35 cellular contexts compared by ENCODE assay signal in genomic region chrX:155213731-155214130, GRCh38. TPM values are rescaled to one million over a fixed set of nuclear protein-coding genes. Genes with fewer than 3 reads are reported as not detected.
DNase-seq lines count a peak whose midpoint lies in the region; ATAC-seq, FAIRE-seq and TF ChIP-seq lines count a peak whose summit lies in the region.
"Had no signal": no experiment of that assay in that cellular context is flagged by ENCODE, and none has a peak within 500 bp of the region (broad histone marks: within the 10 kb centered on the region; RNA-seq: fewer than 3 reads in every experiment).

No MANE protein-coding gene starts in this region.

- in situ Hi-C loops in K562 (cut with MboI) = no loop called here
- in situ Hi-C loops in mammary epithelial cell (cut with MboI; ENCODE audit: low sequenced_read_pairs in 2 of 2) = no loop called here

- H3K9me3 Mint-ChIP-seq in astrocyte (ENCODE audit: unreplicated experiment) = no peaks in the 10 kb centered on the region
- H3K9me3 Mint-ChIP-seq: CD4-positive, alpha-beta memory T cell; CD4-positive, alpha-beta T cell; CD8-positive, alpha-beta memory T cell; CD8-positive, alpha-beta T cell had no signal

- H3K36me3 ChIP-seq in HEK293 (ENCODE audit: control insufficient read depth in 2 of 2, insufficient read depth in 1 of 2, low read length in 2 of 2) (no peaks in the 10 kb centered on the region), astrocyte (ENCODE audit: insufficient read depth, low read length) (no peaks in the 10 kb centered on the region), K562 (ENCODE audit: control insufficient read depth, insufficient read depth, low read length) (no peaks in the 10 kb centered on the region), mammary epithelial cell (ENCODE audit: insufficient read depth, low read length) (no peaks in the 10 kb centered on the region)
- H3K36me3 ChIP-seq: BE2C; BLaER1; BLaER1 treated with 17β-estradiol and CSF1 and Interleukin-3, amounts not matched to agents 10 nM and 100 nM had no signal

- H3K4me1 ChIP-seq in HEK293 (ENCODE audit: control insufficient read depth, insufficient read depth, low read length) (0 out of 2 replicates have a peak, but pooled peaks cover 3% of the 10 kb centered on the region), astrocyte (ENCODE audit: insufficient read depth, low read length) (peaks cover 5% of the 10 kb centered on the region), K562 (replicated peaks in 1 of 2; ENCODE audit: control insufficient read depth in 2 of 2, insufficient read depth in 2 of 2, low read length in 2 of 2) (peaks cover 3 to 19% of the 10 kb centered on the region in 2 experiments; a peak in 3 of 5 replicates), mammary epithelial cell (ENCODE audit: insufficient read depth, low read length) (peaks cover 3% of the 10 kb centered on the region)
- H3K4me1 ChIP-seq: BE2C, Caco-2 had no signal

- peaks cover 22% of the 10 kb centered on the region for H3K79me2 ChIP-seq in astrocyte (ENCODE audit: insufficient read depth, low read length)
- H3K79me2 ChIP-seq in K562 (ENCODE audit: control insufficient read depth, insufficient read depth, low read length) = peaks cover 25% of the 10 kb centered on the region
- H3K79me2 ChIP-seq in mammary epithelial cell (ENCODE audit: insufficient read depth, low read length) = peaks cover 24% of the 10 kb centered on the region

- no TSS peak for BruUV-seq in K562 (replicated peaks; lab: Mats Ljungman, UMichigan)
- BruUV-seq in mammary epithelial cell (replicated peaks; lab: Mats Ljungman, UMichigan) = no TSS peak

- no peak for TF ChIP-seq RAD21 in K562 (CRISPR knock-in tag; conservative IDR thresholded peaks at IDR 0.05 in 1 of 2, IDR thresholded peaks at IDR 0.05 in 1 of 2)

- H3K9me3 ChIP-seq in HEK293 (ENCODE audit: control insufficient read depth, insufficient read depth, low read depth, low read length) (no peaks in the 10 kb centered on the region), astrocyte (ENCODE audit: insufficient read depth, low read depth, low read length) (no peaks in the 10 kb centered on the region), K562 (replicated peaks; ENCODE audit: control insufficient read depth, insufficient read depth, low read depth, low read length) (no peaks in the 10 kb centered on the region), mammary epithelial cell (replicated peaks; ENCODE audit: insufficient read depth, low read length) (no peaks in the 10 kb centered on the region)
- H3K9me3 ChIP-seq: A549; BE2C; BLaER1; BLaER1 treated with 17β-estradiol and CSF1 and Interleukin-3, amounts not matched to agents 10 nM and 100 nM; Caco-2 had no signal

- intact Hi-C loops in K562 (cut with micrococcal nuclease) = no loop called here
- intact Hi-C loops in mammary epithelial cell (cut with micrococcal nuclease) = no loop called here

- FAIRE-seq in astrocyte (lab: Jason Lieb, UNC) (peak; percentile 32), K562 (lab: Jason Lieb, UNC) (no peak)
- FAIRE-seq: A204.1, A549, D721Med had no signal

- no peak overlapping the region for H3K4me3 Mint-ChIP-seq in astrocyte (ENCODE audit: unreplicated experiment)
- H3K4me3 Mint-ChIP-seq: B cell; CD14-positive monocyte; CD4-positive, alpha-beta memory T cell; CD4-positive, alpha-beta T cell; CD4-positive, CD25-positive, alpha-beta regulatory T cell; CD8-positive, alpha-beta memory T cell; CD8-positive, alpha-beta T cell had no signal

- TF ChIP-seq EP300 in K562 (IDR thresholded peaks at IDR 0.05; ENCODE audit: low read length) = no peak

- no peaks in the 10 kb centered on the region for H3K27me3 Mint-ChIP-seq in astrocyte (ENCODE audit: low read depth, unreplicated experiment)
- H3K27me3 Mint-ChIP-seq: CD4-positive, alpha-beta memory T cell; CD4-positive, alpha-beta T cell; CD4-positive, CD25-positive, alpha-beta regulatory T cell had no signal

- H3K9me1 ChIP-seq in K562 (ENCODE audit: control insufficient read depth, insufficient read depth, low read length) = no peaks in the 10 kb centered on the region

- H2AFZ ChIP-seq in astrocyte (ENCODE audit: low read depth, low read length) (no peak overlapping the region), K562 (ENCODE audit: low read depth, low read length) (no peak overlapping the region), mammary epithelial cell (ENCODE audit: low read depth, low read length) (no peak overlapping the region)

- POLR2A ChIA-PET in HEK293 (lab: Yijun Ruan, JAX) (no interaction called here), K562 (lab: Yijun Ruan, JAX) (no interaction called here)

- no peak overlapping the region for H3K9ac ChIP-seq in astrocyte (ENCODE audit: low read length)
- no peak overlapping the region for H3K9ac ChIP-seq in K562 (ENCODE audit: insufficient read depth in 1 of 2, low read depth in 2 of 2, low read length in 2 of 2)
- H3K9ac ChIP-seq in mammary epithelial cell (ENCODE audit: insufficient read depth, low read length) = no peak overlapping the region
- H3K9ac ChIP-seq: BLaER1; BLaER1 treated with 17β-estradiol and CSF1 and Interleukin-3, amounts not matched to agents 10 nM and 100 nM had no signal

- H3K4me2 ChIP-seq in astrocyte (ENCODE audit: low read length) (no peak overlapping the region), K562 (ENCODE audit: insufficient read depth, low read length) (no peak overlapping the region), mammary epithelial cell (ENCODE audit: insufficient read depth, low read depth, low read length) (no peak overlapping the region)
- H3K4me2 ChIP-seq: A549 had no signal

- no peak for ATAC-seq in K562
- no peak for ATAC-seq in HG02970 (IDR thresholded peaks at IDR 0.05; ENCODE audit: low FRiP score, unreplicated experiment)
- ATAC-seq: A549; CD8-positive, alpha-beta T cell had no signal

- no peak for TF ChIP-seq POLR2A in K562 (conservative IDR thresholded peaks at IDR 0.05)

- H3K27ac ChIP-seq in HEK293 (ENCODE audit: extremely low read depth, low read depth, low read length) (no peak overlapping the region), astrocyte (ENCODE audit: low read depth, low read length) (no peak overlapping the region), K562 (ENCODE audit: extremely low read depth, low read depth, low read length) (no peak overlapping the region), mammary epithelial cell (ENCODE audit: insufficient read depth, low read depth, low read length) (no peak overlapping the region)
- H3K27ac ChIP-seq: 22Rv1; A549; BLaER1; BLaER1 treated with 17β-estradiol and CSF1 and Interleukin-3, amounts not matched to agents 10 nM and 100 nM; C4-2B had no signal

- H4K20me1 ChIP-seq in astrocyte (ENCODE audit: insufficient read depth, low read length) (peaks cover 13% of the 10 kb centered on the region), K562 (replicated peaks; ENCODE audit: control insufficient read depth, insufficient read depth, low read length) (peaks cover 5% of the 10 kb centered on the region), mammary epithelial cell (ENCODE audit: insufficient read depth, low read length) (no peaks in the 10 kb centered on the region)

- dilution Hi-C loops in mammary epithelial cell (cut with HindIII; ENCODE audit: low sequenced_read_pairs) = no loop called here

- no peak overlapping the region for H3K4me3 ChIP-seq in HEK293 (ENCODE audit: low read depth, low read length)
- no peak overlapping the region for H3K4me3 ChIP-seq in astrocyte (ENCODE audit: insufficient read depth, low read depth, low read length)
- no peak overlapping the region for H3K4me3 ChIP-seq in K562
- no peak overlapping the region for H3K4me3 ChIP-seq in mammary epithelial cell (replicated peaks in 1 of 3; ENCODE audit: insufficient read depth in 1 of 3, low read depth in 2 of 3, low read length in 3 of 3)
- H3K4me3 ChIP-seq: A549; BLaER1; BLaER1 treated with 17β-estradiol and CSF1 and Interleukin-3, amounts not matched to agents 10 nM and 100 nM had no signal

- no peak overlapping the region for H3K27ac Mint-ChIP-seq in astrocyte (ENCODE audit: unreplicated experiment)
- H3K27ac Mint-ChIP-seq: B cell; CD14-positive monocyte; CD4-positive, alpha-beta memory T cell; CD4-positive, alpha-beta T cell; CD4-positive, CD25-positive, alpha-beta regulatory T cell; CD8-positive, alpha-beta memory T cell; CD8-positive, alpha-beta T cell had no signal

- no peaks in the 10 kb centered on the region for H3K36me3 Mint-ChIP-seq in astrocyte (ENCODE audit: low read depth, unreplicated experiment)
- H3K36me3 Mint-ChIP-seq: CD14-positive monocyte; CD4-positive, CD25-positive, alpha-beta regulatory T cell had no signal

- DNase-seq in astrocyte (ENCODE audit: low read depth) (no peak), K562 (ENCODE audit: extremely low read depth in 1 of 4, low spot score in 3 of 4) (no peak), mammary epithelial cell (no peak), NCI-H774 (lab: John Stamatoyannopoulos, UW) (no peak)
- DNase-seq: 8988T; ACHN; AML-193; BE2C; C1 segment of cervical spinal cord; Caco-2; Calu3; CD4-positive, alpha-beta memory T cell; CD4-positive, alpha-beta T cell; CD4-positive, CD25-positive, alpha-beta regulatory T cell; CD8-positive, alpha-beta memory T cell; CD8-positive, alpha-beta T cell; COR-L47; DMS 273 treated with DMSO at 0.1 percent for 48 hours; DMS153; DMS53; DMS79; DMS79 treated with DMSO at 0.1 percent for 48 hours; DND-41; EL had no signal

- H3K27me3 ChIP-seq in astrocyte (ENCODE audit: insufficient read depth, low read length) = no peaks in the 10 kb centered on the region
- H3K27me3 ChIP-seq in K562 (ENCODE audit: control insufficient read depth in 2 of 2, insufficient read depth in 2 of 2, low read length in 2 of 2) = no peaks in the 10 kb centered on the region
- no peaks in the 10 kb centered on the region for H3K27me3 ChIP-seq in mammary epithelial cell (ENCODE audit: insufficient read depth, low read length)
- H3K27me3 ChIP-seq: BE2C had no signal

- CTCF ChIA-PET in HEK293 (lab: Yijun Ruan, JAX) = no interaction called here
- CTCF ChIA-PET in K562 (lab: Yijun Ruan, JAX; ENCODE audit: low intra/inter-chr PET ratio) = no interaction called here
- CTCF ChIA-PET in mammary epithelial cell (lab: Charles Lee; ENCODE audit: low non-redundant PET) = no interaction called here

- TF ChIP-seq CTCF in HEK293 (tag by site-specific recombination; IDR thresholded peaks at IDR 0.05) (no peak), astrocyte (IDR thresholded peaks at IDR 0.05; ENCODE audit: insufficient read depth, low read depth, low read length) (no peak), K562 (IDR thresholded peaks at IDR 0.05 in 2 of 3, conservative IDR thresholded peaks at IDR 0.05 in 1 of 3; ENCODE audit: insufficient read depth in 2 of 3, low read depth in 1 of 3, low read length in 3 of 3) (no peak), mammary epithelial cell (conservative IDR thresholded peaks at IDR 0.05 in 1 of 2, IDR thresholded peaks at IDR 0.05 in 1 of 2; ENCODE audit: extremely low read depth in 1 of 2, insufficient read depth in 1 of 2, low read depth in 1 of 2, low read length in 2 of 2) (no peak)

- 44% methylated on average over 4 of the region's 4 CpGs for WGBS in K562 (ENCODE audit: insufficient coverage, low coverage, missing lambda C conversion rate)
- 82% methylated on average over 4 of the region's 4 CpGs for WGBS in mammary epithelial cell (ENCODE audit: low coverage, missing lambda C conversion rate)

- peaks cover 3% of the 10 kb centered on the region for H3K4me1 Mint-ChIP-seq in astrocyte (ENCODE audit: low read depth, unreplicated experiment)

RNA-seq across cellular contexts. Expression of gene VBP1, which starts 2.5 kb away (rescaled TPM):
- total RNA-seq in astrocyte (41.4 and 52.3 TPM in 2 replicates), K562 (2014; rRNA removed) (69.5 and 83.2 TPM in 2 replicates), K562 (2014; rRNA removed; fragmentation: Illumina TruSeq; extraction: Trizol) (176 and 199 TPM in 2 replicates), K562 (2015; rRNA removed; fragmentation: Illumina TruSeq; extraction: Trizol) (130 and 142 TPM in 2 replicates), K562 (2021) (123 and 126 TPM in 2 replicates), mammary epithelial cell (10 to 100 TPM; 42.2 to 51.3 TPM)
- total RNA-seq in K562 (2011; cell fraction: chromatin; rRNA removed; ENCODE audit: low replicate concordance) = 5.3 and 20.1 TPM in 2 replicates
- total RNA-seq in K562 (2011; cell fraction: nucleolus; rRNA removed) = 4.5 and 6.2 TPM in 2 replicates
- 15.5 and 26.0 TPM in 2 replicates for total RNA-seq in K562 (2011; cell fraction: nucleoplasm; rRNA removed)
- polyA plus RNA-seq in K562 (2011; rRNA removed) (71.0 and 151 TPM in 2 replicates), K562 (2014; fragmentation: Illumina TruSeq; extraction: Trizol) (130 and 175 TPM in 2 replicates), K562 (2014; fragmentation: Nextera tagmentation; extraction: Ambion mirVana) (100 to 1,000 TPM; 245 to 263 TPM), K562 (2014; rRNA removed) (98.8 and 113 TPM in 2 replicates), mammary epithelial cell (28.1 TPM)
- polyA plus RNA-seq in K562 (2011; cell fraction: cytosol; rRNA removed) = 14.8 and 43.5 TPM in 2 replicates
- 11.2 and 21.2 TPM in 2 replicates for polyA plus RNA-seq in K562 (2011; cell fraction: nucleus; rRNA removed)
- polyA plus RNA-seq in K562 (2012) = 94.9 and 124 TPM in 2 replicates
- 93.9 and 114 TPM in 2 replicates for polyA minus RNA-seq in K562 (2011; rRNA and poly(A)+ RNA removed)
- polyA minus RNA-seq in K562 (2011; cell fraction: cytosol; rRNA and poly(A)+ RNA removed) = 20.6 and 28.2 TPM in 2 replicates
- 4.6 and 12.6 TPM in 2 replicates for polyA minus RNA-seq in K562 (2011; cell fraction: nucleus; rRNA and poly(A)+ RNA removed)
- 1.6 TPM for polyA minus RNA-seq in mammary epithelial cell

RNA-seq across cellular contexts. Expression of gene RAB39B, which starts 50.6 kb away (rescaled TPM):
- total RNA-seq in astrocyte = 1.5 and 2.0 TPM in 2 replicates
- not detected in 2 replicates for total RNA-seq in K562 (2011; cell fraction: chromatin; rRNA removed; ENCODE audit: low replicate concordance)
- total RNA-seq in K562 (2011; cell fraction: nucleolus; rRNA removed) = not detected in 2 replicates
- not detected in 2 replicates for total RNA-seq in K562 (2011; cell fraction: nucleoplasm; rRNA removed)
- total RNA-seq in K562 (2014; rRNA removed) = not detected in 2 replicates
- total RNA-seq in K562 (2014; rRNA removed; fragmentation: Illumina TruSeq; extraction: Trizol) = 0.04 TPM in 1 of 2 replicates, not detected in the other
- total RNA-seq in K562 (2015; rRNA removed; fragmentation: Illumina TruSeq; extraction: Trizol) = not detected in 2 replicates
- total RNA-seq in K562 (2021) = 0.07 and 0.09 TPM in 2 replicates
- polyA plus RNA-seq in K562 (2011; rRNA removed) = 0.03 TPM in 1 of 2 replicates, not detected in the other
- polyA plus RNA-seq in K562 (2011; cell fraction: cytosol; rRNA removed) = not detected in 2 replicates
- polyA plus RNA-seq in K562 (2011; cell fraction: nucleus; rRNA removed) = 0.08 TPM in 1 of 2 replicates, not detected in the other
- polyA plus RNA-seq in K562 (2012) = 0.01 and 0.07 TPM in 2 replicates
- 0.04 TPM in 1 of 2 replicates, not detected in the other for polyA plus RNA-seq in K562 (2014; fragmentation: Illumina TruSeq; extraction: Trizol)
- polyA plus RNA-seq in K562 (2014; fragmentation: Nextera tagmentation; extraction: Ambion mirVana) = not detected
- not detected in 2 replicates for polyA plus RNA-seq in K562 (2014; rRNA removed)
- not detected in 2 replicates for polyA minus RNA-seq in K562 (2011; rRNA and poly(A)+ RNA removed)
- polyA minus RNA-seq in K562 (2011; cell fraction: cytosol; rRNA and poly(A)+ RNA removed) = not detected in 2 replicates
- not detected in 2 replicates for polyA minus RNA-seq in K562 (2011; cell fraction: nucleus; rRNA and poly(A)+ RNA removed)
- total RNA-seq in mammary epithelial cell = 1 to 10 TPM; 2.7 to 5.4 TPM
- 0.60 TPM for polyA plus RNA-seq in mammary epithelial cell
- not detected for polyA minus RNA-seq in mammary epithelial cell

Comparison
In these comparisons a context has a peak if more than half of its experiments do, and no peak if none do; other contexts are left out.
1. Of the 44 proteins assayed by ChIP-seq in both K562 and HEK293: peak only in K562: none; only in HEK293: ZBTB17; in both: none; in neither: 43.